In genomic region chr2:32008811-32009478, GRCh38 we compare ENCODE assay signal across 8 cellular contexts. TPM values are rescaled to one million over a fixed set of nuclear protein-coding genes. Genes with fewer than 3 reads are reported as not detected.
DNase-seq lines count a peak whose midpoint lies in the region; ATAC-seq and TF ChIP-seq lines count a peak whose summit lies in the region.

No MANE protein-coding gene starts in this region.

- peak overlapping the region; percentile 88 to 95 (median 93) for H3K4me3 Mint-ChIP-seq in CD4-positive, alpha-beta memory T cell

- intact Hi-C loops in CD4-positive, alpha-beta memory T cell (cut with micrococcal nuclease), result loop anchor here (2.0 to 10.0 kb wide), 3 partner anchors 16 to 126 kb away; no protein-coding TSS in a partner anchor

- H3K27ac ChIP-seq in CD4-positive, alpha-beta memory T cell (ENCODE audit: low read depth, low read length), result peak overlapping the region; percentile 47
- H3K27ac ChIP-seq in VCaP, result peak overlapping the region; percentile 93
- H3K27ac ChIP-seq in fibroblast of lung (ENCODE audit: insufficient read depth, low read length), result peak overlapping the region; percentile 76
- peak overlapping the region; percentile 68 for H3K27ac ChIP-seq in parathyroid adenoma

- H3K4me3 ChIP-seq in CD4-positive, alpha-beta memory T cell (ENCODE audit: low read length in 2 of 2), result peak overlapping the region; percentile 54 to 67
- H3K4me3 ChIP-seq in fibroblast of lung (replicated peaks in 1 of 4; ENCODE audit: control extremely low read depth in 1 of 4, insufficient read depth in 1 of 4, low read depth in 3 of 4, low read length in 4 of 4) (peak overlapping the region; percentile 84 to 97 (median 90)), parathyroid adenoma (ENCODE audit: low read depth, low read length) (peak overlapping the region; percentile 69)

- H3K27me3 ChIP-seq in CD4-positive, alpha-beta memory T cell (ENCODE audit: insufficient read depth, low read length), result no peaks in the 10 kb centered on the region
- H3K27me3 ChIP-seq in fibroblast of lung (ENCODE audit: control insufficient read depth, insufficient read depth, low read length), result no peaks in the 10 kb centered on the region
- no peaks in the 10 kb centered on the region for H3K27me3 ChIP-seq in parathyroid adenoma (ENCODE audit: control insufficient read depth, insufficient read depth, low read length)

- peak overlapping the region; percentile 85 to 95 (median 90) for H3K27ac Mint-ChIP-seq in CD4-positive, alpha-beta memory T cell

- H3K4me1 Mint-ChIP-seq in CD4-positive, alpha-beta memory T cell, result peaks cover 42 to 67% (median 51%) of the 10 kb centered on the region in 4 donors

- no peak for ATAC-seq in HG02642 (IDR thresholded peaks at IDR 0.05; ENCODE audit: poor library complexity, unreplicated experiment)

- peaks cover 60% of the 10 kb centered on the region for H3K4me1 ChIP-seq in CD4-positive, alpha-beta memory T cell (ENCODE audit: insufficient read depth, low read length)
- H3K4me1 ChIP-seq in fibroblast of lung (ENCODE audit: control insufficient read depth, extremely low read depth, insufficient read depth, low read length) (peaks cover 7% of the 10 kb centered on the region), parathyroid adenoma (peaks cover 7% of the 10 kb centered on the region)

- CTCF ChIA-PET in CD4-positive, alpha-beta memory T cell (lab: Charles Lee; ENCODE audit: partially characterized antibody), result interaction anchor here (1.1 to 2.2 kb wide), 2 partner anchors 31 to 54 kb away, joined by 7 to 10 read pairs; partner anchors contain the start of genes DPY30 and SPAST

- H2AFZ ChIP-seq in fibroblast of lung (ENCODE audit: low read length) (peak overlapping the region; percentile 64), parathyroid adenoma (peak overlapping the region; percentile 89)

- TF ChIP-seq CTCF in VCaP (conservative IDR thresholded peaks at IDR 0.05) (no peak), fibroblast of lung (conservative IDR thresholded peaks at IDR 0.05 in 1 of 2, IDR thresholded peaks at IDR 0.05 in 1 of 2; ENCODE audit: low read depth in 1 of 2, low read length in 2 of 2) (no peak), parathyroid adenoma (IDR thresholded peaks at IDR 0.05) (no peak)

- no peaks in the 10 kb centered on the region for H3K9me3 ChIP-seq in CD4-positive, alpha-beta memory T cell (ENCODE audit: control insufficient read depth in 1 of 2, low read length in 2 of 2)
- H3K9me3 ChIP-seq in fibroblast of lung (ENCODE audit: control insufficient read depth, insufficient read depth, low read depth, low read length) (no peaks in the 10 kb centered on the region), parathyroid adenoma (ENCODE audit: control insufficient read depth, low read length) (no peaks in the 10 kb centered on the region)

- H3K4me2 ChIP-seq in fibroblast of lung (ENCODE audit: extremely low read depth, insufficient read depth, low read length) (peak overlapping the region; percentile 80), parathyroid adenoma (ENCODE audit: low read length) (peak overlapping the region; percentile 60)

- H4K20me1 ChIP-seq in fibroblast of lung (ENCODE audit: control insufficient read depth, extremely low read depth, insufficient read depth, low read length), result no peaks in the 10 kb centered on the region

- peaks cover 58% of the 10 kb centered on the region for H3K79me2 ChIP-seq in fibroblast of lung (ENCODE audit: control insufficient read depth, insufficient read depth, low read length)
- peaks cover 27% of the 10 kb centered on the region for H3K79me2 ChIP-seq in parathyroid adenoma

- no peaks in the 10 kb centered on the region for H3K36me3 ChIP-seq in CD4-positive, alpha-beta memory T cell (ENCODE audit: insufficient read depth, low read length)
- H3K36me3 ChIP-seq in fibroblast of lung (ENCODE audit: control insufficient read depth, insufficient read depth, low read length) (no peaks in the 10 kb centered on the region), parathyroid adenoma (ENCODE audit: control insufficient read depth, insufficient read depth, low read length) (no peaks in the 10 kb centered on the region)

- H3K9ac ChIP-seq in fibroblast of lung (ENCODE audit: insufficient read depth, low read length) (peak overlapping the region; percentile 69), parathyroid adenoma (no peak overlapping the region)

- peaks cover 4 to 13% of the 10 kb centered on the region in 2 donors for H3K36me3 Mint-ChIP-seq in CD4-positive, alpha-beta memory T cell

- POLR2A ChIA-PET in CD4-positive, alpha-beta memory T cell (lab: Charles Lee; ENCODE audit: partially characterized antibody), result interaction anchor here (1.0 to 2.8 kb wide), 6 partner anchors 14 to 157 kb away, joined by 3 to 18 read pairs (median 5); partner anchors contain the start of genes DPY30, SLC30A6 and SPAST

- H3K27me3 Mint-ChIP-seq in CD4-positive, alpha-beta memory T cell, result no peaks in the 10 kb centered on the region

- no peaks in the 10 kb centered on the region for H3K9me3 Mint-ChIP-seq in CD4-positive, alpha-beta memory T cell

- DNase-seq in CD4-positive, alpha-beta memory T cell, result peak in 1 of 5 donors; percentile 7
- DNase-seq in HCEC 1CT (peak; percentile 41), fibroblast of lung (ENCODE audit: low read depth in 2 of 2) (peak; percentile 21 to 43), mucosa of gallbladder (ENCODE audit: low spot score) (no peak)
- DNase-seq in activated CD8-positive, alpha-beta memory T cell treated with anti-CD3 and anti-CD28 coated beads, Interleukin-2, amount 50 U/mL, for 4 hours, result no peak

RNA-seq across cellular contexts. Expression of gene MEMO1, which starts 1.9 kb away (rescaled TPM):
- 10 to 100 TPM; 42.0 to 45.1 TPM for total RNA-seq in CD4-positive, alpha-beta memory T cell
- polyA plus RNA-seq in CD4-positive, alpha-beta memory T cell, result 10 to 100 TPM; 31.0 to 42.7 TPM
- total RNA-seq in fibroblast of lung, result 26.7 and 34.0 TPM in 2 replicates
- 64.2 and 76.1 TPM in 2 replicates for polyA plus RNA-seq in fibroblast of lung
- polyA plus RNA-seq in fibroblast of lung (2012), result 42.3 and 49.7 TPM in 2 replicates
- 12.3 and 21.6 TPM in 2 replicates for polyA minus RNA-seq in fibroblast of lung (ENCODE audit: low replicate concordance)
- 31.5 TPM for total RNA-seq in mucosa of gallbladder

RNA-seq across cellular contexts. Expression of gene DPY30, which starts 30.7 kb away (rescaled TPM):
- 10 to 100 TPM; 50.0 to 51.3 TPM for total RNA-seq in CD4-positive, alpha-beta memory T cell
- polyA plus RNA-seq in CD4-positive, alpha-beta memory T cell, result 100 to 1,000 TPM; 167 to 233 TPM
- total RNA-seq in fibroblast of lung (50.5 and 69.9 TPM in 2 replicates), mucosa of gallbladder (65.1 TPM)
- 122 and 126 TPM in 2 replicates for polyA plus RNA-seq in fibroblast of lung
- polyA plus RNA-seq in fibroblast of lung (2012), result 96.4 and 96.8 TPM in 2 replicates
- polyA minus RNA-seq in fibroblast of lung (ENCODE audit: low replicate concordance), result 4.5 and 13.0 TPM in 2 replicates

RNA-seq across cellular contexts. Expression of gene SPAST, which starts 54.4 kb away (rescaled TPM):
- 10 to 100 TPM; 22.5 to 23.2 TPM for total RNA-seq in CD4-positive, alpha-beta memory T cell
- polyA plus RNA-seq in CD4-positive, alpha-beta memory T cell, result 10 to 100 TPM; 11.2 to 15.3 TPM
- 22.6 and 30.8 TPM in 2 replicates for total RNA-seq in fibroblast of lung
- polyA plus RNA-seq in fibroblast of lung, result 10.9 and 12.7 TPM in 2 replicates
- 6.0 and 8.0 TPM in 2 replicates for polyA plus RNA-seq in fibroblast of lung (2012)
- 2.6 and 5.3 TPM in 2 replicates for polyA minus RNA-seq in fibroblast of lung (ENCODE audit: low replicate concordance)
- 18.1 TPM for total RNA-seq in mucosa of gallbladder

Comparison
In these comparisons a context has a peak if more than half of its experiments do, and no peak if none do; other contexts are left out.
1. DNase-seq: peak in HCEC 1CT (single experiment) and fibroblast of lung (2 of 2); none in mucosa of gallbladder (single experiment) and activated CD8-positive, alpha-beta memory T cell treated with anti-CD3 and anti-CD28 coated beads, Interleukin-2, amount 50 U/mL, for 4 hours (single experiment).
2. Peak in every context shown above with its lines, with median percentiles within 50 percentile points of each other: H3K27ac ChIP-seq and H3K4me3 ChIP-seq.